Comparison of ENCODE assay signal across 9 cellular contexts in genomic region chrX:149903889-149904748, GRCh38. TPM values are rescaled to one million over a fixed set of nuclear protein-coding genes. Genes with fewer than 3 reads are reported as not detected.
DNase-seq lines count a peak whose midpoint lies in the region; ATAC-seq, FAIRE-seq and TF ChIP-seq lines count a peak whose summit lies in the region.
"Had no signal": no experiment of that assay in that cellular context is flagged by ENCODE, and none has a peak within 500 bp of the region (broad histone marks: within the 10 kb centered on the region; RNA-seq: fewer than 3 reads in every experiment).

No MANE protein-coding gene starts in this region.

- in situ Hi-C loops in astrocyte of the spinal cord (cut with HindIII; ENCODE audit: low sequenced_read_pairs), result no loop called here

- no peaks in the 10 kb centered on the region for H3K9me3 ChIP-seq in cardiac muscle cell (ENCODE audit: low read depth)
- no peaks in the 10 kb centered on the region for H3K9me3 ChIP-seq in pancreas
- H3K9me3 ChIP-seq in CD8-positive, alpha-beta T cell (ENCODE audit: low read length), result no peaks in the 10 kb centered on the region

- CTCF ChIA-PET in CD8-positive, alpha-beta T cell (lab: Charles Lee), result no interaction called here

- POLR2A ChIA-PET in CD8-positive, alpha-beta T cell (lab: Charles Lee), result no interaction called here

- H3K4me1 ChIP-seq in cardiac muscle cell (ENCODE audit: low read depth) (no peaks in the 10 kb centered on the region), pancreas (no peaks in the 10 kb centered on the region)
- no peaks in the 10 kb centered on the region for H3K4me1 ChIP-seq in CD8-positive, alpha-beta T cell (ENCODE audit: insufficient read depth, low read length)

- H3K9me3 Mint-ChIP-seq in CD8-positive, alpha-beta T cell, result no peaks in the 10 kb centered on the region

- no peak overlapping the region for H3K27ac Mint-ChIP-seq in CD8-positive, alpha-beta T cell

- H3K4me3 ChIP-seq in cardiac muscle cell, result no peak overlapping the region
- H3K4me3 ChIP-seq in astrocyte of the spinal cord (ENCODE audit: low read depth, low read length), result no peak overlapping the region
- H3K4me3 ChIP-seq in pancreas, result peak overlapping the region in 1 of 4 donors; percentile 8
- no peak overlapping the region for H3K4me3 ChIP-seq in CD8-positive, alpha-beta T cell (ENCODE audit: low read depth, low read length)

- H3K27me3 Mint-ChIP-seq in CD8-positive, alpha-beta T cell (ENCODE audit: low read depth), result peaks cover under 1% of the 10 kb centered on the region

- H3K36me3 ChIP-seq in cardiac muscle cell (no peaks in the 10 kb centered on the region), pancreas (no peaks in the 10 kb centered on the region)
- H3K36me3 ChIP-seq in CD8-positive, alpha-beta T cell (ENCODE audit: insufficient read depth, low read length), result no peaks in the 10 kb centered on the region

- H3K4me1 Mint-ChIP-seq in CD8-positive, alpha-beta T cell (ENCODE audit: low read depth), result peaks cover 4% of the 10 kb centered on the region

- peak; percentile 32 for TF ChIP-seq CTCF in cardiac muscle cell (IDR thresholded peaks at IDR 0.05; ENCODE audit: low read depth, low read length)
- peak; percentile 26 for TF ChIP-seq CTCF in astrocyte of the spinal cord (IDR thresholded peaks at IDR 0.05; ENCODE audit: low read depth, low read length)
- TF ChIP-seq CTCF in pancreas (IDR thresholded peaks at IDR 0.05), result no peak
- no peak for TF ChIP-seq CTCF in CD8-positive, alpha-beta T cell (IDR thresholded peaks at IDR 0.05)

- ATAC-seq in HG03175 (IDR thresholded peaks at IDR 0.05; ENCODE audit: unreplicated experiment), result peak; percentile 81
- peak; percentile 40 to 75 (median 66) for ATAC-seq in pancreas
- no peak for ATAC-seq in CD8-positive, alpha-beta T cell
- no peak for ATAC-seq in HG03439 (IDR thresholded peaks at IDR 0.05; ENCODE audit: unreplicated experiment)

- no peak for FAIRE-seq in pancreas (lab: Jason Lieb, UNC)
- FAIRE-seq: colon had no signal

- DNase-seq in cardiac muscle cell (ENCODE audit: low read depth in 1 of 2, low spot score in 1 of 2) (peak in 1 of 2 donors; percentile 21), cardiac septum (ENCODE audit: low spot score) (no peak), astrocyte of the spinal cord (ENCODE audit: low read depth, low spot score) (peak; percentile 16), pancreas (no peak), SKM-1 treated with dmso at 0.1 percent for 144 hours (lab: John Stamatoyannopoulos, UW; ENCODE audit: unreplicated experiment) (no peak)
- DNase-seq in CD8-positive, alpha-beta T cell, result no peak

- no peaks in the 10 kb centered on the region for H3K36me3 Mint-ChIP-seq in CD8-positive, alpha-beta T cell

- H3K27me3 ChIP-seq in cardiac muscle cell (no peaks in the 10 kb centered on the region), pancreas (peaks cover 0 to 20% (median 0%) of the 10 kb centered on the region in 4 donors)
- no peaks in the 10 kb centered on the region for H3K27me3 ChIP-seq in CD8-positive, alpha-beta T cell (ENCODE audit: insufficient read depth, low read length)

- no peak overlapping the region for H3K4me3 Mint-ChIP-seq in CD8-positive, alpha-beta T cell

- no peak overlapping the region for H3K27ac ChIP-seq in cardiac muscle cell
- no peak overlapping the region for H3K27ac ChIP-seq in pancreas
- no peak overlapping the region for H3K27ac ChIP-seq in CD8-positive, alpha-beta T cell (ENCODE audit: low read depth, low read length)

- WGBS in pancreas, 2 donors, result 7 to 29% methylated on average over 6 of the region's 6 CpGs

- intact Hi-C loops in cardiac septum (cut with DNase I), result no loop called here
- intact Hi-C loops in pancreas (cut with DNase I), result no loop called here
- intact Hi-C loops in CD8-positive, alpha-beta T cell (cut with DNase I, micrococcal nuclease), result no loop called here

RNA-seq across cellular contexts. Expression of gene MAGEA8, which starts 23.1 kb away (rescaled TPM):
- total RNA-seq in cardiac muscle cell (not detected in 2 replicates), cardiac septum (not detected), pancreas (not detected)
- polyA plus RNA-seq in cardiac muscle cell (0.34 TPM in 1 of 2 replicates, not detected in the other), pancreas (not detected)
- not detected for total RNA-seq in CD8-positive, alpha-beta T cell

RNA-seq across cellular contexts. Expression of gene HSFX4, which starts 25.3 kb away (rescaled TPM):
- not detected in 2 replicates for total RNA-seq in cardiac muscle cell
- not detected in 2 replicates for polyA plus RNA-seq in cardiac muscle cell
- total RNA-seq in cardiac septum, result 0.30 TPM
- not detected for total RNA-seq in pancreas
- polyA plus RNA-seq in pancreas, result under 1 TPM in 1 of 2 donors, not detected in 1; 0.09 TPM
- total RNA-seq in CD8-positive, alpha-beta T cell, result not detected

RNA-seq across cellular contexts. Expression of gene EOLA2, which starts 34.2 kb away (rescaled TPM):
- total RNA-seq in cardiac muscle cell (24.7 and 26.2 TPM in 2 replicates), cardiac septum (23.7 TPM), pancreas (10 to 100 TPM; 13.4 to 21.5 (median 17.6) TPM)
- polyA plus RNA-seq in cardiac muscle cell (36.4 and 40.2 TPM in 2 replicates), pancreas (10 to 100 TPM; 29.5 to 54.0 TPM)
- 10 to 100 TPM; 43.7 to 44.4 TPM for total RNA-seq in CD8-positive, alpha-beta T cell

Comparison
In these comparisons a context has a peak if more than half of its experiments do, and no peak if none do; other contexts are left out.
1. CTCF ChIP-seq: peak in cardiac muscle cell (single experiment) and astrocyte of the spinal cord (single experiment); none in pancreas (0 of 4) and CD8-positive, alpha-beta T cell (single experiment).
2. ATAC-seq: peak in HG03175 (single experiment) and pancreas (4 of 4); none in CD8-positive, alpha-beta T cell (single experiment) and HG03439 (single experiment).